In genomic region chr3:179067839-179068238, GRCh38 we compare ENCODE assay signal across 24 cellular contexts. TPM values are rescaled to one million over a fixed set of nuclear protein-coding genes. Genes with fewer than 3 reads are reported as not detected.
A peak's percentile ranks its signal among the peaks of the same experiment; 100 is the strongest.
DNase-seq lines count a peak whose midpoint lies in the region; ATAC-seq and TF ChIP-seq lines count a peak whose summit lies in the region.
"Had no signal": no experiment of that assay in that cellular context is flagged by ENCODE, and none has a peak within 500 bp of the region (broad histone marks: within the 10 kb centered on the region; RNA-seq: fewer than 3 reads in every experiment).

No MANE protein-coding gene starts in this region.

- H3K27me3 Mint-ChIP-seq in activated T-cell treated with anti-CD3 and anti-CD28 coated beads, Interleukin-2, amount 50 U/mL, for 72 hours (ENCODE audit: low read depth) = no peaks in the 10 kb centered on the region
- H3K27me3 Mint-ChIP-seq in activated T-cell treated with anti-CD3 and anti-CD28 coated beads, Interleukin-2, amount 50 U/mL, for 24 hours = no peaks in the 10 kb centered on the region
- peaks cover 3% of the 10 kb centered on the region for H3K27me3 Mint-ChIP-seq in brain
- H3K27me3 Mint-ChIP-seq: CD4-positive, alpha-beta T cell; stimulated activated naive CD8-positive, alpha-beta T cell treated with anti-CD3 and anti-CD28 coated beads, Interleukin-15, Interleukin-2, amounts not matched to agents 100 ng/mL and 50 ng/mL, for 24 hours had no signal

- H3K9ac ChIP-seq in trophoblast cell (ENCODE audit: low read length) = no peak overlapping the region

- H2BK5ac ChIP-seq in trophoblast cell (ENCODE audit: low read depth, low read length, poor library complexity) = no peak overlapping the region

- H3K9me3 ChIP-seq in trophoblast cell (ENCODE audit: insufficient read depth, low read depth, low read length) (no peaks in the 10 kb centered on the region), thyroid gland (no peaks in the 10 kb centered on the region)
- H3K9me3 ChIP-seq: SJCRH30, tibial nerve had no signal

- H3K4me3 Mint-ChIP-seq in activated T-cell treated with anti-CD3 and anti-CD28 coated beads, Interleukin-2, amount 50 U/mL, for 72 hours = no peak overlapping the region
- no peak overlapping the region for H3K4me3 Mint-ChIP-seq in activated T-cell treated with anti-CD3 and anti-CD28 coated beads, Interleukin-2, amount 50 U/mL, for 24 hours
- H3K4me3 Mint-ChIP-seq in brain = peak overlapping the region in 4 of 5 experiments; percentile 91 to 100 (median 94)
- H3K4me3 Mint-ChIP-seq: CD4-positive, alpha-beta T cell; nephron progenitor cell; stimulated activated naive CD8-positive, alpha-beta T cell treated with anti-CD3 and anti-CD28 coated beads, Interleukin-15, Interleukin-2, amounts not matched to agents 100 ng/mL and 50 ng/mL, for 24 hours had no signal

- intact Hi-C loops in thyroid gland (cut with DNase I) (no loop called here), posterior cingulate gyrus (cut with DNase I) (loop anchor here (2.0 kb wide), 1 partner anchor 51 kb away; no protein-coding TSS in a partner anchor)

- peaks cover 2% of the 10 kb centered on the region for H3K79me2 ChIP-seq in trophoblast cell (ENCODE audit: control insufficient read depth, insufficient read depth, low read length, poor library complexity)

- H3K79me1 ChIP-seq in trophoblast cell (ENCODE audit: low read length) = peaks cover 7% of the 10 kb centered on the region

- H3K27me3 ChIP-seq in trophoblast cell (ENCODE audit: insufficient read depth, low read length) (no peaks in the 10 kb centered on the region), thyroid gland (no peaks in the 10 kb centered on the region)
- H3K27me3 ChIP-seq: SJCRH30, tibial nerve had no signal

- H3K23ac ChIP-seq in trophoblast cell (ENCODE audit: low read length) = no peak overlapping the region

- H2BK12ac ChIP-seq in trophoblast cell (ENCODE audit: low read length) = no peak overlapping the region

- H2AK5ac ChIP-seq in trophoblast cell (ENCODE audit: low read length) = no peak overlapping the region

- H3K27ac Mint-ChIP-seq in activated T-cell treated with anti-CD3 and anti-CD28 coated beads, Interleukin-2, amount 50 U/mL, for 72 hours = peak overlapping the region; percentile 10
- H3K27ac Mint-ChIP-seq in activated T-cell treated with anti-CD3 and anti-CD28 coated beads, Interleukin-2, amount 50 U/mL, for 24 hours = no peak overlapping the region
- H3K27ac Mint-ChIP-seq in brain = peak overlapping the region in 4 of 5 experiments; percentile 2 to 86 (median 68)
- H3K27ac Mint-ChIP-seq: CD4-positive, alpha-beta T cell; stimulated activated naive CD8-positive, alpha-beta T cell treated with anti-CD3 and anti-CD28 coated beads, Interleukin-15, Interleukin-2, amounts not matched to agents 100 ng/mL and 50 ng/mL, for 24 hours had no signal

- no peak overlapping the region for H2AFZ ChIP-seq in trophoblast cell (ENCODE audit: insufficient read depth, low read length, poor library complexity)
- H2AFZ ChIP-seq: GM23248 had no signal

- no peak for TF ChIP-seq CTCF in brain (conservative IDR thresholded peaks at IDR 0.05)
- TF ChIP-seq CTCF in thyroid gland (IDR thresholded peaks at IDR 0.05) = no peak

- H4K8ac ChIP-seq in trophoblast cell (ENCODE audit: low read depth, low read length) = no peak overlapping the region

- H3K4me3 ChIP-seq in trophoblast cell (ENCODE audit: low read depth, low read length) (no peak overlapping the region), thyroid gland (replicated peaks in 1 of 3) (no peak overlapping the region)
- H3K4me3 ChIP-seq: SJCRH30, tibial nerve had no signal

- no peak overlapping the region for H3K4me2 ChIP-seq in trophoblast cell (ENCODE audit: low read length)

- H3K27ac ChIP-seq in trophoblast cell (ENCODE audit: low read depth, low read length) = no peak overlapping the region
- H3K27ac ChIP-seq in thyroid gland = no peak overlapping the region
- H3K27ac ChIP-seq: GM23248, SJCRH30, tibial nerve, WERI-Rb-1 had no signal

- H3K4me1 ChIP-seq in trophoblast cell (ENCODE audit: control insufficient read depth in 1 of 2, insufficient read depth in 2 of 2, low read length in 2 of 2) = peaks cover 2 to 7% of the 10 kb centered on the region in 2 experiments
- H3K4me1 ChIP-seq in thyroid gland = peaks cover 0 to 4% of the 10 kb centered on the region in 2 donors

- peaks cover 6 to 8% of the 10 kb centered on the region in 2 donors for H3K36me3 Mint-ChIP-seq in activated T-cell treated with anti-CD3 and anti-CD28 coated beads, Interleukin-2, amount 50 U/mL, for 72 hours (ENCODE audit: insufficient read depth in 2 of 2)
- peaks cover 47% of the 10 kb centered on the region for H3K36me3 Mint-ChIP-seq in activated T-cell treated with anti-CD3 and anti-CD28 coated beads, Interleukin-2, amount 50 U/mL, for 24 hours (ENCODE audit: low read depth)
- peaks cover 65% of the 10 kb centered on the region for H3K36me3 Mint-ChIP-seq in brain

- no peak for TF ChIP-seq POLR2A in thyroid gland (IDR thresholded peaks at IDR 0.05)

- no CpG with 5 or more reads among the region's 4 CpGs for WGBS in trophoblast cell (ENCODE audit: extremely low coverage, insufficient coverage, insufficient read length)
- WGBS in thyroid gland, 2 donors = 61 to 64% methylated on average over 4 of the region's 4 CpGs

- H3K4me1 Mint-ChIP-seq in activated T-cell treated with anti-CD3 and anti-CD28 coated beads, Interleukin-2, amount 50 U/mL, for 72 hours (ENCODE audit: low read depth) = peaks cover 25% of the 10 kb centered on the region
- H3K4me1 Mint-ChIP-seq in activated T-cell treated with anti-CD3 and anti-CD28 coated beads, Interleukin-2, amount 50 U/mL, for 24 hours (ENCODE audit: low read depth) = peaks cover 43% of the 10 kb centered on the region
- peaks cover 83% of the 10 kb centered on the region for H3K4me1 Mint-ChIP-seq in brain

- no peak overlapping the region for H2BK120ac ChIP-seq in trophoblast cell (ENCODE audit: insufficient read depth, low read length, poor library complexity)

- ATAC-seq in activated T-cell treated with anti-CD3 and anti-CD28 coated beads, Interleukin-2, amount 50 U/mL, for 72 hours (replicated peaks in 1 of 2) = no peak
- ATAC-seq: left colon had no signal

- peak overlapping the region; percentile 65 for H3K18ac ChIP-seq in trophoblast cell (ENCODE audit: low read length)

- peak overlapping the region; percentile 50 for H3K4ac ChIP-seq in trophoblast cell (ENCODE audit: low read depth, low read length)

- H3K14ac ChIP-seq in trophoblast cell (ENCODE audit: low read length) = no peak overlapping the region

- no peaks in the 10 kb centered on the region for H3K9me3 Mint-ChIP-seq in activated T-cell treated with anti-CD3 and anti-CD28 coated beads, Interleukin-2, amount 50 U/mL, for 72 hours
- H3K9me3 Mint-ChIP-seq in activated T-cell treated with anti-CD3 and anti-CD28 coated beads, Interleukin-2, amount 50 U/mL, for 24 hours = no peaks in the 10 kb centered on the region
- no peaks in the 10 kb centered on the region for H3K9me3 Mint-ChIP-seq in brain
- H3K9me3 Mint-ChIP-seq: CD4-positive, alpha-beta T cell; nephron progenitor cell; stimulated activated naive CD8-positive, alpha-beta T cell treated with anti-CD3 and anti-CD28 coated beads, Interleukin-15, Interleukin-2, amounts not matched to agents 100 ng/mL and 50 ng/mL, for 24 hours had no signal

- H4K91ac ChIP-seq in trophoblast cell (ENCODE audit: low read depth, low read length) = no peak overlapping the region

- H3K36me3 ChIP-seq in trophoblast cell (ENCODE audit: control insufficient read depth in 1 of 2, insufficient read depth in 2 of 2, low read length in 2 of 2) (peaks cover 4 to 7% of the 10 kb centered on the region in 2 experiments), thyroid gland (peaks cover 7 to 12% of the 10 kb centered on the region in 2 donors)

- H4K12ac ChIP-seq in trophoblast cell (ENCODE audit: low read depth, low read length) = no peak overlapping the region

- no peak for DNase-seq in activated T-cell treated with anti-CD3 and anti-CD28 coated beads, Interleukin-2, amount 50 U/mL, for 72 hours
- no peak for DNase-seq in activated T-cell treated with anti-CD3 and anti-CD28 coated beads, Interleukin-2, amount 50 U/mL, for 24 hours
- DNase-seq in NCI-H146 (lab: John Stamatoyannopoulos, UW) (peak; percentile 21), trophoblast cell (no peak), thyroid gland (no peak), posterior cingulate gyrus (no peak)
- no peak for DNase-seq in activated CD4-positive, alpha-beta T cell treated with anti-CD3 and anti-CD28 coated beads, Interleukin-2, amount 50 U/mL, for 4 hours
- DNase-seq: activated CD4-positive, alpha-beta T cell treated with anti-CD3 and anti-CD28 coated beads, Interleukin-2, amount 50 U/mL, for 48 hours; amniotic stem cell; CD4-positive, alpha-beta T cell; DMS79; GM23248; head of caudate nucleus; KG1; left colon; NCI-H2081 treated with DMSO at 0.1 percent for 48 hours; NCI-H774; nephron progenitor cell; stimulated activated CD4-positive, alpha-beta T cell treated with anti-CD3 and anti-CD28 coated beads, Interleukin-2, amount 100 ng/mL, for 48 hours; WERI-Rb-1 had no signal

RNA-seq across cellular contexts. Expression of gene ZMAT3, which starts 3.8 kb away (rescaled TPM):
- 10 to 100 TPM; 24.7 to 27.2 TPM for total RNA-seq in activated T-cell treated with anti-CD3 and anti-CD28 coated beads, Interleukin-2, amount 50 U/mL, for 72 hours
- 5.3 TPM for polyA plus RNA-seq in brain (ENCODE audit: insufficient read depth, low read depth, low replicate concordance)
- polyA plus RNA-seq in trophoblast cell (2013) = 17.2 and 17.8 TPM in 2 replicates
- total RNA-seq in thyroid gland = 10 to 100 TPM; 11.6 to 15.8 (median 13.1) TPM

Comparison
In these comparisons a context has a peak if more than half of its experiments do, and no peak if none do; other contexts are left out.
1. H3K4me3 Mint-ChIP-seq: peak in brain (4 of 5); none in activated T-cell treated with anti-CD3 and anti-CD28 coated beads, Interleukin-2, amount 50 U/mL, for 72 hours (0 of 2) and activated T-cell treated with anti-CD3 and anti-CD28 coated beads, Interleukin-2, amount 50 U/mL, for 24 hours (single experiment).